Comparison of ENCODE assay signal across 1 cellular context in genomic region chr6:149648148-149649145, GRCh38.
A peak's percentile ranks its signal among the peaks of the same experiment; 100 is the strongest.
TF ChIP-seq lines count a peak whose summit lies in the region.

KATNA1 (minus strand) TSS chr6:149648714; CDS start chr6:149638547, 10,167 bp downstream.

TF ChIP-seq in HepG2, 621 proteins besides CTCF, POLR2A, EP300 and RAD21 (continued from another document):
- TF ChIP-seq GZF1 (CRISPR knock-in tag; IDR thresholded peaks at IDR 0.05) (0 out of 2 replicates have a peak, but pooled peaks have one; percentile 86), ZSCAN25 (CRISPR knock-in tag; IDR thresholded peaks at IDR 0.05) (peak; percentile 87), GATAD2A (CRISPR knock-in tag; IDR thresholded peaks at IDR 0.05) (peak; percentile 78), CEBPG (CRISPR knock-in tag; IDR thresholded peaks at IDR 0.05) (peak; percentile 66), ATF5 (CRISPR knock-in tag; IDR thresholded peaks at IDR 0.05; ENCODE audit: low read depth) (peak; percentile 99), KMT2B (CRISPR knock-in tag; IDR thresholded peaks at IDR 0.05) (peak; percentile 98), MNT (IDR thresholded peaks at IDR 0.05) (peak; percentile 80), PPARG (CRISPR knock-in tag; conservative IDR thresholded peaks at IDR 0.05) (peak; percentile 81; the same call in 1 of the 2 replicates)
TF ChIP-seq in HepG2: peak in this region for 499.
